ENCODE assay signal across 9 cellular contexts in genomic region chr5:84088996-84089395, GRCh38.
A peak's percentile ranks its signal among the peaks of the same experiment; 100 is the strongest.
DNase-seq lines count a peak whose midpoint lies in the region; ATAC-seq, FAIRE-seq and TF ChIP-seq lines count a peak whose summit lies in the region.
"Had no signal": no experiment of that assay in that cellular context is flagged by ENCODE, and none has a peak within 500 bp of the region (broad histone marks: within the 10 kb centered on the region; RNA-seq: fewer than 3 reads in every experiment).

No MANE protein-coding gene starts in this region.

- no peaks in the 10 kb centered on the region for H3K27me3 Mint-ChIP-seq in osteocyte (ENCODE audit: unreplicated experiment)
- H3K27me3 Mint-ChIP-seq: activated CD4-positive, alpha-beta memory T cell treated with anti-CD3 and anti-CD28 coated beads for 36 hours had no signal

- H3K36me3 ChIP-seq in Loucy (ENCODE audit: insufficient read depth, low read length) (no peaks in the 10 kb centered on the region), mammary epithelial cell (ENCODE audit: insufficient read depth, low read length) (no peaks in the 10 kb centered on the region)

- no TSS peak for BruUV-seq in mammary epithelial cell (replicated peaks; lab: Mats Ljungman, UMichigan)

- H3K9me3 Mint-ChIP-seq in osteocyte (ENCODE audit: unreplicated experiment) = peaks cover 7% of the 10 kb centered on the region

- H3K9ac ChIP-seq in Loucy (ENCODE audit: low read depth, low read length, poor library complexity, severe bottlenecking) (no peak overlapping the region), mammary epithelial cell (ENCODE audit: insufficient read depth, low read length) (no peak overlapping the region)

- no peaks in the 10 kb centered on the region for H3K79me2 ChIP-seq in Loucy (ENCODE audit: insufficient read depth, low read length)
- no peaks in the 10 kb centered on the region for H3K79me2 ChIP-seq in mammary epithelial cell (ENCODE audit: insufficient read depth, low read length)

- no peak overlapping the region for H2AFZ ChIP-seq in Loucy (ENCODE audit: low read length)
- no peak overlapping the region for H2AFZ ChIP-seq in mammary epithelial cell (ENCODE audit: low read depth, low read length)

- intact Hi-C loops in mammary epithelial cell (cut with micrococcal nuclease) = loop anchor here (1.0 kb wide), 1 partner anchor 166 kb away; no protein-coding TSS in a partner anchor

- H3K4me2 ChIP-seq in Loucy (ENCODE audit: low read depth, low read length, poor library complexity, severe bottlenecking) (no peak overlapping the region), mammary epithelial cell (ENCODE audit: insufficient read depth, low read depth, low read length) (no peak overlapping the region)

- DNase-seq in DMS153 treated with DMSO at 0.1 percent for 48 hours (lab: John Stamatoyannopoulos, UW; ENCODE audit: unreplicated experiment) (peak; percentile 2), DMS153 (lab: John Stamatoyannopoulos, UW) (no peak), mammary epithelial cell (no peak), osteocyte (ENCODE audit: extremely low spot score, unreplicated experiment) (no peak), GM19239 (ENCODE audit: insufficient read length, low spot score) (no peak), iPS-NIHi7 (ENCODE audit: extremely low spot score) (no peak), omental fat pad (ENCODE audit: low spot score) (no peak)
- DNase-seq: activated CD4-positive, alpha-beta memory T cell treated with anti-CD3 and anti-CD28 coated beads for 36 hours had no signal

- TF ChIP-seq CTCF in Loucy (conservative IDR thresholded peaks at IDR 0.05; ENCODE audit: low read length) = peak; percentile 58
- TF ChIP-seq CTCF in mammary epithelial cell (conservative IDR thresholded peaks at IDR 0.05 in 1 of 2, IDR thresholded peaks at IDR 0.05 in 1 of 2; ENCODE audit: extremely low read depth in 1 of 2, insufficient read depth in 1 of 2, low read depth in 1 of 2, low read length in 2 of 2) = peak; percentile 25 to 62
- peak; percentile 31 for TF ChIP-seq CTCF in osteocyte (IDR thresholded peaks at IDR 0.05)
- no peak for TF ChIP-seq CTCF in omental fat pad (IDR thresholded peaks at IDR 0.05)

- in situ Hi-C loops in mammary epithelial cell (cut with MboI; ENCODE audit: low sequenced_read_pairs in 2 of 2) = no loop called here

- H3K4me3 ChIP-seq in Loucy (ENCODE audit: low read length, poor library complexity, severe bottlenecking) (no peak overlapping the region), mammary epithelial cell (replicated peaks in 1 of 3; ENCODE audit: insufficient read depth in 1 of 3, low read depth in 2 of 3, low read length in 3 of 3) (no peak overlapping the region)

- CTCF ChIA-PET in mammary epithelial cell (lab: Charles Lee; ENCODE audit: low non-redundant PET) = no interaction called here

- H3K4me1 Mint-ChIP-seq in osteocyte (ENCODE audit: unreplicated experiment) = peaks cover 14% of the 10 kb centered on the region

- H3K27me3 ChIP-seq in Loucy (ENCODE audit: insufficient read depth, low read length, poor library complexity, severe bottlenecking) (no peaks in the 10 kb centered on the region), mammary epithelial cell (ENCODE audit: insufficient read depth, low read length) (no peaks in the 10 kb centered on the region)

- no peaks in the 10 kb centered on the region for H3K9me3 ChIP-seq in Loucy (ENCODE audit: insufficient read depth, low read depth, low read length)
- H3K9me3 ChIP-seq in mammary epithelial cell (replicated peaks; ENCODE audit: insufficient read depth, low read length) = no peaks in the 10 kb centered on the region

- H4K20me1 ChIP-seq in Loucy (ENCODE audit: insufficient read depth, low read length, poor library complexity, severe bottlenecking) (no peaks in the 10 kb centered on the region), mammary epithelial cell (ENCODE audit: insufficient read depth, low read length) (no peaks in the 10 kb centered on the region)

- H3K9me2 ChIP-seq in Loucy (replicated peaks; ENCODE audit: low read depth, low read length) = no peaks in the 10 kb centered on the region

- H3K4me1 ChIP-seq in Loucy (ENCODE audit: insufficient read depth, low read length, poor library complexity, severe bottlenecking) = no peaks in the 10 kb centered on the region
- no peaks in the 10 kb centered on the region for H3K4me1 ChIP-seq in mammary epithelial cell (ENCODE audit: insufficient read depth, low read length)

- peaks cover 37% of the 10 kb centered on the region for H3K36me3 Mint-ChIP-seq in osteocyte (ENCODE audit: unreplicated experiment)
- H3K36me3 Mint-ChIP-seq: activated CD4-positive, alpha-beta memory T cell treated with anti-CD3 and anti-CD28 coated beads for 36 hours had no signal

- H3K27ac ChIP-seq in mammary epithelial cell (ENCODE audit: insufficient read depth, low read depth, low read length) = no peak overlapping the region

- dilution Hi-C loops in mammary epithelial cell (cut with HindIII; ENCODE audit: low sequenced_read_pairs) = no loop called here

- H3F3A ChIP-seq in Loucy (ENCODE audit: low read depth) = no peaks in the 10 kb centered on the region

- H3K4me3 Mint-ChIP-seq in osteocyte (ENCODE audit: unreplicated experiment) = no peak overlapping the region
- H3K4me3 Mint-ChIP-seq: activated CD4-positive, alpha-beta memory T cell treated with anti-CD3 and anti-CD28 coated beads for 36 hours had no signal

- 38% methylated on average over 2 of the region's 2 CpGs for whole genome bisulfite sequencing in mammary epithelial cell (ENCODE audit: low coverage, missing lambda C conversion rate)

- ATAC-seq in omental fat pad (ENCODE audit: low FRiP score) = no peak

- FAIRE-seq in GM19239 (lab: Jason Lieb, UNC) = no peak

- no peak overlapping the region for H3K27ac Mint-ChIP-seq in osteocyte (ENCODE audit: unreplicated experiment)
- H3K27ac Mint-ChIP-seq: activated CD4-positive, alpha-beta memory T cell treated with anti-CD3 and anti-CD28 coated beads for 36 hours had no signal

Comparison
In these comparisons a context has a peak if more than half of its experiments do, and no peak if none do; other contexts are left out.
1. CTCF ChIP-seq: peak in Loucy (single experiment), mammary epithelial cell (2 of 2) and osteocyte (single experiment); none in omental fat pad (0 of 3).